In genomic region chr7:124443762-124444161, GRCh38 we compare ENCODE assay signal across 29 cellular contexts.
"Had no signal": no experiment of that assay in that cellular context is flagged by ENCODE, and none has a peak within 500 bp of the region (broad histone marks: within the 10 kb centered on the region; RNA-seq: fewer than 3 reads in every experiment).

No MANE protein-coding gene starts in this region.

- H3K27me3 ChIP-seq: neutrophil, pancreas, right lobe of liver, sigmoid colon, stomach, suprapubic skin, thyroid gland, tibial nerve, upper lobe of left lung, vagina had no signal

- H3K9me3 ChIP-seq: neutrophil, pancreas, psoas muscle, right lobe of liver, sigmoid colon, stomach, suprapubic skin, thoracic aorta, thyroid gland, tibial nerve, upper lobe of left lung, vagina had no signal

- H3K27ac ChIP-seq: neutrophil, pancreas, psoas muscle, right lobe of liver, sigmoid colon, stomach, suprapubic skin, thoracic aorta, thyroid gland, tibial nerve, upper lobe of left lung, vagina had no signal

- H3K4me1 ChIP-seq: pancreas, psoas muscle, right lobe of liver, sigmoid colon, stomach, suprapubic skin, thyroid gland, tibial nerve, upper lobe of left lung, vagina had no signal

- H3K9me3 Mint-ChIP-seq: nephron; stimulated activated naive B cell treated with anti-CD40 and anti-IgM and Interleukin-4, amounts not matched to agents 10 μg/mL and 1 μg/mL and 100 μg/mL, for 72 hours; stimulated activated naive CD8-positive, alpha-beta T cell treated with anti-CD3 and anti-CD28 coated beads, Interleukin-15, Interleukin-2, amounts not matched to agents 100 ng/mL and 50 ng/mL, for 24 hours had no signal

- H3K27ac Mint-ChIP-seq: naive thymus-derived CD4-positive, alpha-beta T cell; natural killer cell; nephron; progenitor cell of endocrine pancreas; stimulated activated effector memory CD8-positive, alpha-beta T cell treated with anti-CD3 and anti-CD28 coated beads, Interleukin-12 subunit alpha, Interleukin-12 subunit beta, amount 100 ng/mL, for 72 hours; stimulated activated naive B cell treated with anti-CD40 and anti-IgM and Interleukin-4, amounts not matched to agents 10 μg/mL and 1 μg/mL and 100 μg/mL, for 72 hours; stimulated activated naive CD8-positive, alpha-beta T cell treated with anti-CD3 and anti-CD28 coated beads, Interleukin-15, Interleukin-2, amounts not matched to agents 100 ng/mL and 50 ng/mL, for 24 hours had no signal

- DNase-seq: naive thymus-derived CD4-positive, alpha-beta T cell; natural killer cell; nucleus accumbens; pancreas; posterior cingulate gyrus; psoas muscle; right cardiac atrium; right lobe of liver; sigmoid colon; small intestine; stimulated activated CD4-positive, alpha-beta T cell treated with anti-CD3 and anti-CD28 coated beads, Interleukin-15, amount 100 ng/mL, for 24 hours; stimulated activated CD4-positive, alpha-beta T cell treated with anti-CD3 and anti-CD28 coated beads, Interleukin-2, amount 100 ng/mL, for 24 hours; stimulated activated CD4-positive, alpha-beta T cell treated with anti-CD3 and anti-CD28 coated beads, Interleukin-2, amount 100 ng/mL, for 48 hours; stimulated activated CD4-positive, alpha-beta T cell treated with anti-CD3 and anti-CD28 coated beads, Interleukin-4, amount 100 ng/mL, for 24 hours; stimulated activated naive B cell treated with anti-CD40 and anti-IgM and Interleukin-4, amounts not matched to agents 10 μg/mL and 1 μg/mL and 100 μg/mL, for 72 hours; stimulated activated naive CD4-positive, alpha-beta T cell treated with Interleukin-2 at 50 U/mL for 16 hours; stomach; thyroid gland; trophoblast cell; upper lobe of left lung had no signal

- H3K36me3 Mint-ChIP-seq: naive thymus-derived CD4-positive, alpha-beta T cell; natural killer cell; stimulated activated effector memory CD8-positive, alpha-beta T cell treated with anti-CD3 and anti-CD28 coated beads, Interleukin-12 subunit alpha, Interleukin-12 subunit beta, amount 100 ng/mL, for 72 hours; stimulated activated naive B cell treated with anti-CD40 and anti-IgM and Interleukin-4, amounts not matched to agents 10 μg/mL and 1 μg/mL and 100 μg/mL, for 72 hours had no signal

- H3K4me3 ChIP-seq: pancreas, psoas muscle, right lobe of liver, sigmoid colon, stomach, suprapubic skin, thoracic aorta, thyroid gland, tibial nerve, upper lobe of left lung, vagina had no signal

- H3K4me3 Mint-ChIP-seq: naive thymus-derived CD4-positive, alpha-beta T cell; natural killer cell; nephron; stimulated activated effector memory CD8-positive, alpha-beta T cell treated with anti-CD3 and anti-CD28 coated beads, Interleukin-12 subunit alpha, Interleukin-12 subunit beta, amount 100 ng/mL, for 72 hours; stimulated activated naive B cell treated with anti-CD40 and anti-IgM and Interleukin-4, amounts not matched to agents 10 μg/mL and 1 μg/mL and 100 μg/mL, for 72 hours; stimulated activated naive CD8-positive, alpha-beta T cell treated with anti-CD3 and anti-CD28 coated beads, Interleukin-15, Interleukin-2, amounts not matched to agents 100 ng/mL and 50 ng/mL, for 24 hours had no signal

- H3K4me1 Mint-ChIP-seq: naive thymus-derived CD4-positive, alpha-beta T cell; natural killer cell; stimulated activated effector memory CD8-positive, alpha-beta T cell treated with anti-CD3 and anti-CD28 coated beads, Interleukin-12 subunit alpha, Interleukin-12 subunit beta, amount 100 ng/mL, for 72 hours; stimulated activated naive B cell treated with anti-CD40 and anti-IgM and Interleukin-4, amounts not matched to agents 10 μg/mL and 1 μg/mL and 100 μg/mL, for 72 hours had no signal

- H3K27me3 Mint-ChIP-seq: naive thymus-derived CD4-positive, alpha-beta T cell; progenitor cell of endocrine pancreas; stimulated activated naive B cell treated with anti-CD40 and anti-IgM and Interleukin-4, amounts not matched to agents 10 μg/mL and 1 μg/mL and 100 μg/mL, for 72 hours; stimulated activated naive CD8-positive, alpha-beta T cell treated with anti-CD3 and anti-CD28 coated beads, Interleukin-15, Interleukin-2, amounts not matched to agents 100 ng/mL and 50 ng/mL, for 24 hours had no signal

- H3K36me3 ChIP-seq: neutrophil, pancreas, right lobe of liver, sigmoid colon, stomach, suprapubic skin, thoracic aorta, thyroid gland, tibial nerve, upper lobe of left lung, vagina had no signal

- ATAC-seq: naive thymus-derived CD4-positive, alpha-beta T cell; natural killer cell; pancreas; psoas muscle; right cardiac atrium; right lobe of liver; stimulated activated effector memory CD8-positive, alpha-beta T cell treated with anti-CD3 and anti-CD28 coated beads, Interleukin-12 subunit alpha, Interleukin-12 subunit beta, amount 100 ng/mL, for 72 hours; stimulated activated naive B cell treated with anti-CD40 and anti-IgM and Interleukin-4, amounts not matched to agents 10 μg/mL and 1 μg/mL and 100 μg/mL, for 72 hours had no signal
